ENCODE assay signal across 8 cellular contexts in genomic region chr1:201169971-201170532, GRCh38. TPM values are rescaled to one million over a fixed set of nuclear protein-coding genes. Genes with fewer than 3 reads are reported as not detected.
A peak's percentile ranks its signal among the peaks of the same experiment; 100 is the strongest.
DNase-seq lines count a peak whose midpoint lies in the region; ATAC-seq and TF ChIP-seq lines count a peak whose summit lies in the region.

No MANE protein-coding gene starts in this region.

- peak overlapping the region; percentile 81 for H4K91ac ChIP-seq in trophoblast cell (ENCODE audit: low read depth, low read length)

- no peak for TF ChIP-seq EP300 in esophagus muscularis mucosa (IDR thresholded peaks at IDR 0.05)

- H3K27me3 ChIP-seq in Caco-2 (replicated peaks; ENCODE audit: control insufficient read depth, insufficient read depth, low read length) = no peaks in the 10 kb centered on the region
- H3K27me3 ChIP-seq in Peyer's patch = no peaks in the 10 kb centered on the region
- H3K27me3 ChIP-seq in esophagus muscularis mucosa = no peaks in the 10 kb centered on the region
- H3K27me3 ChIP-seq in trophoblast cell (ENCODE audit: insufficient read depth, low read length) = no peaks in the 10 kb centered on the region

- H3K23ac ChIP-seq in trophoblast cell (ENCODE audit: low read length) = no peak overlapping the region

- H3K36me3 ChIP-seq in Caco-2 (ENCODE audit: control insufficient read depth, insufficient read depth, low read length) (no peaks in the 10 kb centered on the region), Peyer's patch (no peaks in the 10 kb centered on the region), esophagus muscularis mucosa (no peaks in the 10 kb centered on the region), trophoblast cell (ENCODE audit: control insufficient read depth in 1 of 2, insufficient read depth in 2 of 2, low read length in 2 of 2) (no peaks in the 10 kb centered on the region)

- H2BK12ac ChIP-seq in trophoblast cell (ENCODE audit: low read length) = peak overlapping the region; percentile 39

- H3K79me2 ChIP-seq in trophoblast cell (ENCODE audit: control insufficient read depth, insufficient read depth, low read length, poor library complexity) = peaks cover 7% of the 10 kb centered on the region

- no peak overlapping the region for H2AFZ ChIP-seq in trophoblast cell (ENCODE audit: insufficient read depth, low read length, poor library complexity)

- BruUV-seq in Caco-2 (replicated peaks; lab: Mats Ljungman, UMichigan) = TSS peak; percentile 49

- intact Hi-C loops in Caco-2 (cut with micrococcal nuclease; ENCODE audit: unreplicated experiment) = loop anchor here (1.0 to 2.0 kb wide), 4 partner anchors 16 to 276 kb away; partner anchors contain the start of genes INAVA and TMEM9
- intact Hi-C loops in esophagus muscularis mucosa (cut with DNase I) = no loop called here

- H3K27ac ChIP-seq in Peyer's patch (peak overlapping the region; percentile 73 to 95 (median 86)), esophagus muscularis mucosa (replicated peaks in 1 of 4) (peak overlapping the region; percentile 82 to 93 (median 90)), trophoblast cell (ENCODE audit: low read depth, low read length) (peak overlapping the region; percentile 77)

- H3K9me3 ChIP-seq in Caco-2 = no peaks in the 10 kb centered on the region
- no peaks in the 10 kb centered on the region for H3K9me3 ChIP-seq in Peyer's patch
- H3K9me3 ChIP-seq in esophagus muscularis mucosa = no peaks in the 10 kb centered on the region
- H3K9me3 ChIP-seq in trophoblast cell (ENCODE audit: insufficient read depth, low read depth, low read length) = no peaks in the 10 kb centered on the region

- H3K4me1 Mint-ChIP-seq in Caco-2 (ENCODE audit: low read depth, unreplicated experiment) = peaks cover 41% of the 10 kb centered on the region

- peak overlapping the region; percentile 4 for H3K4me2 ChIP-seq in trophoblast cell (ENCODE audit: low read length)

- H3K9ac ChIP-seq in trophoblast cell (ENCODE audit: low read length) = no peak overlapping the region

- H3K9me3 Mint-ChIP-seq in Caco-2 (ENCODE audit: unreplicated experiment) = no peaks in the 10 kb centered on the region

- H4K12ac ChIP-seq in trophoblast cell (ENCODE audit: low read depth, low read length) = no peak overlapping the region

- no peak for ATAC-seq in GM21576 (IDR thresholded peaks at IDR 0.05; ENCODE audit: unreplicated experiment)
- ATAC-seq in GM18511 (IDR thresholded peaks at IDR 0.05; ENCODE audit: unreplicated experiment) = no peak

- peak overlapping the region; percentile 88 for H2BK5ac ChIP-seq in trophoblast cell (ENCODE audit: low read depth, low read length, poor library complexity)

- TF ChIP-seq POLR2A in Peyer's patch (IDR thresholded peaks at IDR 0.05) = no peak
- no peak for TF ChIP-seq POLR2A in esophagus muscularis mucosa (IDR thresholded peaks at IDR 0.05; ENCODE audit: low read depth)

- H3K14ac ChIP-seq in trophoblast cell (ENCODE audit: low read length) = peak overlapping the region; percentile 50

- TF ChIP-seq CTCF in Caco-2 (IDR thresholded peaks at IDR 0.05; ENCODE audit: insufficient read depth in 1 of 2, low read depth in 1 of 2, low read length in 1 of 2, severe bottlenecking in 1 of 2, unreplicated experiment in 1 of 2) (no peak), Peyer's patch (IDR thresholded peaks at IDR 0.05) (no peak), esophagus muscularis mucosa (IDR thresholded peaks at IDR 0.05) (no peak), GM10266 (IDR thresholded peaks at IDR 0.05; ENCODE audit: control insufficient read depth, insufficient read depth, low read depth, missing control alignments) (no peak)

- peak overlapping the region; percentile 15 for H4K8ac ChIP-seq in trophoblast cell (ENCODE audit: low read depth, low read length)

- WGBS in esophagus muscularis mucosa = 88% methylated on average over 2 of the region's 2 CpGs
- WGBS in trophoblast cell (ENCODE audit: extremely low coverage, insufficient coverage, insufficient read length) = no CpG with 5 or more reads among the region's 2 CpGs

- H3K18ac ChIP-seq in trophoblast cell (ENCODE audit: low read length) = no peak overlapping the region

- peak overlapping the region; percentile 84 for H3K4me3 Mint-ChIP-seq in Caco-2 (ENCODE audit: unreplicated experiment)

- peak overlapping the region; percentile 91 for H3K27ac Mint-ChIP-seq in Caco-2 (ENCODE audit: unreplicated experiment)

- peak overlapping the region; percentile 23 for H2AK5ac ChIP-seq in trophoblast cell (ENCODE audit: low read length)

- H3K27me3 Mint-ChIP-seq in Caco-2 (ENCODE audit: insufficient read depth, unreplicated experiment) = no peaks in the 10 kb centered on the region

- peaks cover 32% of the 10 kb centered on the region for H3K79me1 ChIP-seq in trophoblast cell (ENCODE audit: low read length)

- H3K4me3 ChIP-seq in Caco-2 (ENCODE audit: low read depth, low read length) (no peak overlapping the region), Peyer's patch (peak overlapping the region in 3 of 4 donors; percentile 54 to 65 (median 64)), esophagus muscularis mucosa (peak overlapping the region; percentile 62 to 74 (median 64)), trophoblast cell (ENCODE audit: low read depth, low read length) (no peak overlapping the region)

- peaks cover 39% of the 10 kb centered on the region for H3K4me1 ChIP-seq in Caco-2
- H3K4me1 ChIP-seq in Peyer's patch = peaks cover 0 to 11% (median 2%) of the 10 kb centered on the region in 4 donors
- peaks cover 12 to 14% (median 13%) of the 10 kb centered on the region in 4 donors for H3K4me1 ChIP-seq in esophagus muscularis mucosa
- peaks cover 17 to 29% of the 10 kb centered on the region in 2 experiments for H3K4me1 ChIP-seq in trophoblast cell (ENCODE audit: control insufficient read depth in 1 of 2, insufficient read depth in 2 of 2, low read length in 2 of 2)

- peak overlapping the region; percentile 87 for H2BK120ac ChIP-seq in trophoblast cell (ENCODE audit: insufficient read depth, low read length, poor library complexity)

- CTCF ChIA-PET in Caco-2 (lab: Charles Lee) = interaction anchor here (0.9 to 1.3 kb wide), 3 partner anchors 17 to 60 kb away, joined by 3 to 7 read pairs (median 5); no protein-coding TSS in a partner anchor

- H3K36me3 Mint-ChIP-seq in Caco-2 (ENCODE audit: insufficient read depth, unreplicated experiment) = peaks cover 20% of the 10 kb centered on the region

- DNase-seq in Caco-2 (no peak), Peyer's patch (no peak), esophagus muscularis mucosa (ENCODE audit: extremely low spot score) (no peak), trophoblast cell (peak in 1 of 2 donors; percentile 12), GM10266 (ENCODE audit: extremely low spot score) (no peak), NCI-H1105 (lab: John Stamatoyannopoulos, UW) (no peak)

- H3K4ac ChIP-seq in trophoblast cell (ENCODE audit: low read depth, low read length) = no peak overlapping the region

- POLR2A ChIA-PET in Caco-2 (lab: Charles Lee) = no interaction called here

RNA-seq across cellular contexts. Expression of gene TMEM9, which starts 15.8 kb away (rescaled TPM):
- total RNA-seq in Caco-2 (2022) = 111 and 125 TPM in 2 replicates
- 10 to 100 TPM; 20.6 to 32.3 (median 27.1) TPM for total RNA-seq in Peyer's patch
- 10 to 100 TPM; 40.1 to 56.1 (median 49.5) TPM for total RNA-seq in esophagus muscularis mucosa
- 56.8 and 61.8 TPM in 2 replicates for polyA plus RNA-seq in trophoblast cell (2013)

RNA-seq across cellular contexts. Expression of gene IGFN1, which starts 20.6 kb away (rescaled TPM):
- 0.23 TPM in 1 of 2 replicates, not detected in the other for total RNA-seq in Caco-2 (2022)
- total RNA-seq in Peyer's patch = not detected
- total RNA-seq in esophagus muscularis mucosa = not detected
- polyA plus RNA-seq in trophoblast cell (2013) = 0.04 and 0.10 TPM in 2 replicates

RNA-seq across cellular contexts. Expression of gene ASCL5, which starts 43.1 kb away (rescaled TPM):
- total RNA-seq in Caco-2 (2022) (0.26 and 0.48 TPM in 2 replicates), Peyer's patch (not detected), esophagus muscularis mucosa (not detected)
- polyA plus RNA-seq in trophoblast cell (2013) = 0.04 and 0.05 TPM in 2 replicates

RNA-seq across cellular contexts. Expression of gene CACNA1S, which starts 57.8 kb away (rescaled TPM):
- 0.07 TPM in 2 replicates for total RNA-seq in Caco-2 (2022)
- total RNA-seq in Peyer's patch = not detected
- total RNA-seq in esophagus muscularis mucosa = not detected
- polyA plus RNA-seq in trophoblast cell (2013) = 0.03 and 0.04 TPM in 2 replicates

Comparison
In these comparisons a context has a peak if more than half of its experiments do, and no peak if none do; other contexts are left out.
1. H3K4me3 ChIP-seq: peak in Peyer's patch (3 of 4) and esophagus muscularis mucosa (4 of 4); none in Caco-2 (single experiment) and trophoblast cell (single experiment).
2. Peak in every context shown above with its lines, with median percentiles within 50 percentile points of each other: H3K27ac ChIP-seq.